8 cellular contexts compared by ENCODE assay signal in genomic region chr1:156480411-156481192, GRCh38. TPM values are rescaled to one million over a fixed set of nuclear protein-coding genes. Genes with fewer than 3 reads are reported as not detected.
A peak's percentile ranks its signal among the peaks of the same experiment; 100 is the strongest.
DNase-seq lines count a peak whose midpoint lies in the region; ATAC-seq lines count a peak whose summit lies in the region.

No MANE protein-coding gene starts in this region.

- intact Hi-C loops in cardiac septum (cut with DNase I) = no loop called here

- peaks cover 96 to 99% (median 96%) of the 10 kb centered on the region in 3 donors for H3K4me1 ChIP-seq in skeletal muscle tissue (ENCODE audit: control insufficient read depth in 3 of 3, insufficient read depth in 3 of 3, low read length in 3 of 3)

- peak overlapping the region in 1 of 3 donors; percentile 14 for H3K4me3 ChIP-seq in skeletal muscle tissue (ENCODE audit: low read length in 3 of 3)

- no peaks in the 10 kb centered on the region for H3K27me3 ChIP-seq in skeletal muscle tissue (ENCODE audit: control insufficient read depth in 3 of 3, insufficient read depth in 3 of 3, low read length in 3 of 3)

- H3K36me3 ChIP-seq in skeletal muscle tissue (ENCODE audit: control insufficient read depth in 3 of 3, insufficient read depth in 3 of 3, low read length in 3 of 3) = peaks cover 76 to 83% (median 76%) of the 10 kb centered on the region in 3 donors

- no peaks in the 10 kb centered on the region for H3K9me3 ChIP-seq in skeletal muscle tissue (ENCODE audit: control insufficient read depth in 3 of 3, low read length in 3 of 3)

- H3K27ac ChIP-seq in skeletal muscle tissue (ENCODE audit: low read depth, low read length) = peak overlapping the region; percentile 94

- peak; percentile 46 for DNase-seq in AG08396 (ENCODE audit: low spot score)
- DNase-seq in RPMI8226 = peak; percentile 57
- peak; percentile 77 for DNase-seq in activated naive CD4-positive, alpha-beta T cell treated with Interleukin-2 at 50 U/mL for 16 hours
- DNase-seq in cardiac septum (ENCODE audit: low spot score) = peak; percentile 85

- peak; percentile 58 for ATAC-seq in GM21423 (IDR thresholded peaks at IDR 0.05; ENCODE audit: unreplicated experiment)
- ATAC-seq in HG02840 (IDR thresholded peaks at IDR 0.05; ENCODE audit: low FRiP score, unreplicated experiment) = no peak
- ATAC-seq in GM18870 (IDR thresholded peaks at IDR 0.05; ENCODE audit: unreplicated experiment) = no peak

- peak overlapping the region in 2 of 3 donors; percentile 33 to 52 for H3K9ac ChIP-seq in skeletal muscle tissue (ENCODE audit: low read depth in 1 of 3, low read length in 3 of 3)

RNA-seq across cellular contexts. Expression of gene MEF2D, which starts 20.0 kb away (rescaled TPM):
- total RNA-seq in cardiac septum = 93.1 TPM
- total RNA-seq in skeletal muscle tissue = 7.8 TPM

Comparison
In these comparisons a context has a peak if more than half of its experiments do, and no peak if none do; other contexts are left out.
1. RNA of gene MEF2D, which starts 20.0 kb away (total RNA-seq): 93.1 TPM in cardiac septum (single experiment); 7.8 TPM in skeletal muscle tissue (single experiment); every median in the first group is over 10 times any median in the second.
2. Peak in every context shown above with its lines, with median percentiles within 50 percentile points of each other: DNase-seq.